Comparison of ENCODE assay signal across 8 cellular contexts in the genomic region with DNA sequence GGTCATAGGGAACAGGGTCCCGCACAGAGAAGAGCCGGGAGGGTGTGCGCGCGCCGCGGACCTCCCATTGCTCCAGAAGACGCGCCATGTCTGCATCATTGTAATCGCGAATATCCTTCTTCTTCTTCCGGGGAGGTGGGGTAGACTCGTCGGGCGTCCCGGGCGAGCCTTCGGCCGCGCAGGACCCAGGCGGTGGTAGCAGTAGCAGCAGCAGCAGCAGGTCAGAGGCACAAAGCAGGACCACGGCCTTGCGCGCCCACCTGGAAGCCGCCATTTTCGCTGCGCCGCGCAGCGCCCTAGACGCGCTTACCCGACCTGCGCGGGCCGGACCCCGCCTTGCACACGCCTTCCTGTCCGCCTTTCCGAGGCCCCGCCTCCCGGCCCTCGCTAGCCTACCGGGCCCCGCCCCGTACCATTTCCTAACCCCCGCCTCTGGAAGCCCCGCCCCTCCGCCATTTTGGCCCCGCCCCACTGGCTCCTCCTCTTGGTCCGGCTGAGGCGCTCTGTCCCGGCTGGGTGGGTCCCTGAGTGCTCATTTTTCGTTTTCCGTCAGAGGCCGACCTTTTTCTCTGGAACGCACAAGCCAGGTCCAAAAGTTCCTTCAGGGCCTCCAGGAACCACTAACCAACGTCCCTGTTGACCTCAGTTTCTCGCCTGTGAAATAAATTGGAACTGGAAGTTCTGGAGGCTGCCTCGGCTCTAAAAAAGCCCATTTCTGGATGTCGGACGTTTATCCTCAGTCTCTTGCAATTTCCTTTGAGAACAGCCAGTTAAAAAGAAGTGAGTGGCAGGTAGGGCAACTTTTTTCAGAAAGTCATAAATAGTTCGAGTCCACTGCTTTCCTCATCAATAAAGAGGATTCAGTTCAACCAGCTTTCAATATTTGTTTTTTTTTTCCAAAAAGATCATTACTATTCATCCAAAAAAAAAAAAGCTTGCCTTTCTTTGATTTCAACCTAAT. TPM values are rescaled to one million over a fixed set of nuclear protein-coding genes. Genes with fewer than 3 reads are reported as not detected.
DNase-seq lines count a peak whose midpoint lies in the region; ATAC-seq and TF ChIP-seq lines count a peak whose summit lies in the region.

A gene (minus strand): TSS at position 302 of the 961 bp plus-strand sequence. CDS start 28 bp downstream, at position 274.

- ATAC-seq in HG02588 (IDR thresholded peaks at IDR 0.05; ENCODE audit: unreplicated experiment): peak; percentile 95
- ATAC-seq in gastroesophageal sphincter: peak; percentile 97

- H3K27ac ChIP-seq in SK-N-MC (no peak within 1 kb of the TSS), gastroesophageal sphincter (peak within 1 kb of the TSS; percentile 86 to 98 (median 94)), substantia nigra (ENCODE audit: low read depth, low read length, poor library complexity, severe bottlenecking) (peak within 1 kb of the TSS; percentile 86)

- no peak for TF ChIP-seq EP300 in gastroesophageal sphincter (IDR thresholded peaks at IDR 0.05)

- CTCF ChIA-PET in activated naive CD4-positive, alpha-beta T cell treated with anti-CD3 and anti-CD28 coated beads, Interleukin-2, amount 10 ng/mL, durations not matched to agents 7 days and 5 days (lab: Charles Lee): interaction anchor here (2.4 to 2.9 kb wide), 2 partner anchors 276 to 277 kb away, joined by 11 to 19 read pairs; no protein-coding TSS in a partner anchor

- H3K27me3 Mint-ChIP-seq in activated naive CD4-positive, alpha-beta T cell treated with anti-CD3 and anti-CD28 coated beads, Interleukin-2, amount 10 ng/mL, durations not matched to agents 7 days and 5 days: no peaks in the 10 kb centered on the region

- H3K9me3 ChIP-seq in SK-N-MC (ENCODE audit: low read depth, low read length) (no peaks in the 10 kb centered on the region), gastroesophageal sphincter (no peaks in the 10 kb centered on the region)

- peak in 2 of 4 experiments; percentile 9 to 14 for TF ChIP-seq CTCF in gastroesophageal sphincter (IDR thresholded peaks at IDR 0.05)

- H3K4me3 Mint-ChIP-seq in activated naive CD4-positive, alpha-beta T cell treated with anti-CD3 and anti-CD28 coated beads, Interleukin-2, amount 10 ng/mL, durations not matched to agents 7 days and 5 days: peak within 1 kb of the TSS; percentile 99

- H3K36me3 ChIP-seq in SK-N-MC (ENCODE audit: insufficient read depth, low read length) (0 out of 2 replicates have a peak, but pooled peaks cover 2% of the 10 kb centered on the region), gastroesophageal sphincter (no peaks in the 10 kb centered on the region)

- peak; percentile 85 to 89 for TF ChIP-seq POLR2A in gastroesophageal sphincter (IDR thresholded peaks at IDR 0.05)

- DNase-seq in NCI-H1048 (lab: John Stamatoyannopoulos, UW): peak; percentile 89
- DNase-seq in SK-N-MC (ENCODE audit: low read depth, low spot score): no peak
- DNase-seq in activated naive CD4-positive, alpha-beta T cell treated with anti-CD3 and anti-CD28 coated beads, Interleukin-2, amount 10 ng/mL, durations not matched to agents 7 days and 5 days: peak; percentile 98
- peak; percentile 70 for DNase-seq in non-pigmented ciliary epithelial cell (ENCODE audit: low read depth)
- DNase-seq in substantia nigra (lab: John Stamatoyannopoulos, UW): peak; percentile 66 to 99 (median 95)

- H3K36me3 Mint-ChIP-seq in activated naive CD4-positive, alpha-beta T cell treated with anti-CD3 and anti-CD28 coated beads, Interleukin-2, amount 10 ng/mL, durations not matched to agents 7 days and 5 days: peaks cover 30% of the 10 kb centered on the region

- H3K9me3 Mint-ChIP-seq in activated naive CD4-positive, alpha-beta T cell treated with anti-CD3 and anti-CD28 coated beads, Interleukin-2, amount 10 ng/mL, durations not matched to agents 7 days and 5 days: no peaks in the 10 kb centered on the region

- peak within 1 kb of the TSS; percentile 95 for H3K9ac ChIP-seq in SK-N-MC (ENCODE audit: insufficient read length)

- WGBS in gastroesophageal sphincter (ENCODE audit: low coverage in 1 of 2), 2 donors: 1 to 3% methylated on average over 6 to 15 of the region's 63 CpGs

- H3K4me1 ChIP-seq in gastroesophageal sphincter: peaks cover 5 to 64% (median 18%) of the 10 kb centered on the region in 3 donors

- peak within 1 kb of the TSS; percentile 99 for H3K4me3 ChIP-seq in GM08714 (ENCODE audit: low read length)
- peak within 1 kb of the TSS; percentile 97 for H3K4me3 ChIP-seq in SK-N-MC
- H3K4me3 ChIP-seq in gastroesophageal sphincter: peak within 1 kb of the TSS; percentile 80 to 86

- no peaks in the 10 kb centered on the region for H3K27me3 ChIP-seq in gastroesophageal sphincter

- H3K27ac Mint-ChIP-seq in activated naive CD4-positive, alpha-beta T cell treated with anti-CD3 and anti-CD28 coated beads, Interleukin-2, amount 10 ng/mL, durations not matched to agents 7 days and 5 days: peak within 1 kb of the TSS; percentile 96

- H3K4me1 Mint-ChIP-seq in activated naive CD4-positive, alpha-beta T cell treated with anti-CD3 and anti-CD28 coated beads, Interleukin-2, amount 10 ng/mL, durations not matched to agents 7 days and 5 days: peaks cover 71% of the 10 kb centered on the region

RNA-seq across cellular contexts. Expression of the gene that starts here (rescaled TPM):
- total RNA-seq in gastroesophageal sphincter: 10 to 100 TPM; 16.2 to 26.9 (median 20.1) TPM
